In genomic region chr21:27221084-27221483, GRCh38 we compare ENCODE assay signal across 26 cellular contexts.
"Had no signal": no experiment of that assay in that cellular context is flagged by ENCODE, and none has a peak within 500 bp of the region (broad histone marks: within the 10 kb centered on the region; RNA-seq: fewer than 3 reads in every experiment).

No MANE protein-coding gene starts in this region.

- H3K4me1 Mint-ChIP-seq: activated CD4-positive, alpha-beta T cell treated with anti-CD3 and anti-CD28 coated beads, Interleukin-2, amount 10 ng/mL, durations not matched to agents 24 days and 14 days; activated naive CD8-positive, alpha-beta T cell treated with anti-CD3 and anti-CD28 coated beads, Interleukin-2, amount 50 U/mL, for 24 hours had no signal

- H3K27ac ChIP-seq: Peyer's patch, RWPE1 had no signal

- DNase-seq: activated CD4-positive, alpha-beta memory T cell treated with anti-CD3 and anti-CD28 coated beads for 36 hours; activated CD4-positive, alpha-beta T cell treated with anti-CD3 and anti-CD28 coated beads, Interleukin-2, amount 10 ng/mL, durations not matched to agents 24 days and 14 days; activated CD4-positive, CD25-positive, alpha-beta regulatory T cell treated with anti-CD3 and anti-CD28 coated beads, Interleukin-2, amount 50 U/mL, for 72 hours; activated CD8-positive, alpha-beta memory T cell treated with anti-CD3 and anti-CD28 coated beads for 24 hours; activated effector memory CD4-positive, alpha-beta T cell treated with anti-CD3 and anti-CD28 coated beads, Interleukin-2, amount 50 U/mL, for 16 hours; activated naive CD4-positive, alpha-beta T cell treated with Interleukin-2 at 50 U/mL for 16 hours; activated naive CD8-positive, alpha-beta T cell treated with anti-CD3 and anti-CD28 coated beads, Interleukin-2, amount 50 U/mL, for 24 hours; activated T-cell treated with anti-CD3 and anti-CD28 coated beads, Interleukin-2, amount 50 U/mL, for 4 hours; amygdala; MG63; MV-4-11; NCI-H1092 treated with DMSO at 0.1 percent for 48 hours; NCI-H1436; NCI-H1694 treated with DMSO at 0.1 percent for 48 hours; NCI-H2029 treated with DMSO at 0.1 percent for 48 hours; NCI-H510A treated with DMSO at 0.1 percent for 48 hours; NCI-H69; NK-92 treated with Interleukin-12 subunit alpha and Interleukin-12 subunit beta, amount 100 ng/mL, for 24 hours; Peyer's patch; Right ventricle myocardium superior; T-helper 9 cell had no signal

- H3K4me3 Mint-ChIP-seq: activated CD4-positive, alpha-beta memory T cell treated with anti-CD3 and anti-CD28 coated beads for 36 hours; activated CD4-positive, alpha-beta T cell treated with anti-CD3 and anti-CD28 coated beads, Interleukin-2, amount 10 ng/mL, durations not matched to agents 24 days and 14 days; activated naive CD8-positive, alpha-beta T cell treated with anti-CD3 and anti-CD28 coated beads, Interleukin-2, amount 50 U/mL, for 24 hours; activated T-cell treated with anti-CD3 and anti-CD28 coated beads, Interleukin-2, amount 50 U/mL, for 4 hours; brain; T-helper 1 cell treated with Interleukin-12 subunit alpha and Interleukin-12 subunit beta and Interleukin-4 antibody, amounts not matched to agents 30 μg/mL and 1 μg/mL, for 36 hours; WTC11 had no signal

- H3K9me3 Mint-ChIP-seq: activated CD4-positive, alpha-beta T cell treated with anti-CD3 and anti-CD28 coated beads, Interleukin-2, amount 10 ng/mL, durations not matched to agents 24 days and 14 days; brain; WTC11 had no signal

- ATAC-seq: activated naive CD4-positive, alpha-beta T cell treated with anti-CD3 and anti-CD28 coated beads, Interleukin-2, amount 50 U/mL, for 72 hours; activated naive CD8-positive, alpha-beta T cell treated with anti-CD3 and anti-CD28 coated beads, Interleukin-2, amount 50 U/mL, for 24 hours; activated T-cell treated with anti-CD3 and anti-CD28 coated beads, Interleukin-2, amount 50 U/mL, for 4 hours; WTC11 had no signal

- H3K27me3 Mint-ChIP-seq: activated CD4-positive, alpha-beta memory T cell treated with anti-CD3 and anti-CD28 coated beads for 36 hours; activated CD4-positive, alpha-beta T cell treated with anti-CD3 and anti-CD28 coated beads, Interleukin-2, amount 10 ng/mL, durations not matched to agents 24 days and 14 days; activated naive CD8-positive, alpha-beta T cell treated with anti-CD3 and anti-CD28 coated beads, Interleukin-2, amount 50 U/mL, for 24 hours; brain had no signal

- H3K36me3 Mint-ChIP-seq: activated CD4-positive, alpha-beta memory T cell treated with anti-CD3 and anti-CD28 coated beads for 36 hours; activated naive CD4-positive, alpha-beta T cell treated with anti-CD3 and anti-CD28 coated beads, Interleukin-2, amount 50 U/mL, for 72 hours; brain; WTC11 had no signal

- H3K36me3 ChIP-seq: MG63, Peyer's patch had no signal

- H3K27me3 ChIP-seq: MG63, Peyer's patch had no signal

- H3K27ac Mint-ChIP-seq: activated CD4-positive, alpha-beta memory T cell treated with anti-CD3 and anti-CD28 coated beads for 36 hours; activated CD4-positive, alpha-beta T cell treated with anti-CD3 and anti-CD28 coated beads, Interleukin-2, amount 10 ng/mL, durations not matched to agents 24 days and 14 days; activated naive CD4-positive, alpha-beta T cell treated with anti-CD3 and anti-CD28 coated beads, Interleukin-2, amount 50 U/mL, for 72 hours; activated naive CD8-positive, alpha-beta T cell treated with anti-CD3 and anti-CD28 coated beads, Interleukin-2, amount 50 U/mL, for 24 hours; brain; T-helper 1 cell treated with Interleukin-12 subunit alpha and Interleukin-12 subunit beta and Interleukin-4 antibody, amounts not matched to agents 30 μg/mL and 1 μg/mL, for 36 hours had no signal

- H3K4me1 ChIP-seq: Peyer's patch had no signal

- H3K4me3 ChIP-seq: MG63, Peyer's patch had no signal

- H3K9me3 ChIP-seq: Peyer's patch had no signal
